In the genomic region with DNA sequence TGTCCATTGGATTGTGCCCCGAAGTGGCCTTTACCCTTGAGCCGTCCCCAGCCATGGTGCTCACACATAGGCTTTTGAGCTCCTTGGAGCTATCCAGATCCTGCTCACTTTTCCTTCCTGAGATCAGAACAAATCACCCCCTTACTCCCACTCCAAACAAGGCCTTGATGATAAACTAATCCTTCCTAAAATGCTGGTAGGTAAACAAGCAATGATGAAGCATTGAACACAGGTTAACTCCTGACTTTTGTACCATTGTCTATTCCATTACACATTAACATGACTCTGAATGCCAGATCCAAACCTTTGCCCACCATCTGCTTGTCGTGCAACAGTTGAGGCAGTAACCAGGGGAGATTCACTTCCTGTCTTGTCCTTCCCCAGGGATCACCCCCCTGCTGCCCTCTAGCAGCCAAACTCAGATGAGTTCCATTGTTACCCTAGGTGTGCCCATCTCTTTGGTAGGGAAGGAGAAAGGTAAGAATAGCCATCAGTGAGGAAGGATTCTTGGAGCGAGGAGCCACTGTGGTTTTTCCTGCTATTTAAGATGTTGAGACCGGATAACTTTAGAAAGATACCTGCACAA, we compare ENCODE assay signal across 2 cellular contexts.
TF ChIP-seq lines count a peak whose summit lies in the region.

No MANE protein-coding gene starts in this region.

TF ChIP-seq in GM12878, 131 proteins besides CTCF, POLR2A, EP300 and RAD21:
- no peak for TF ChIP-seq MEF2A (IDR thresholded peaks at IDR 0.05; ENCODE audit: insufficient read depth, low read depth, low read length)
- TF ChIP-seq, protein P1, sequence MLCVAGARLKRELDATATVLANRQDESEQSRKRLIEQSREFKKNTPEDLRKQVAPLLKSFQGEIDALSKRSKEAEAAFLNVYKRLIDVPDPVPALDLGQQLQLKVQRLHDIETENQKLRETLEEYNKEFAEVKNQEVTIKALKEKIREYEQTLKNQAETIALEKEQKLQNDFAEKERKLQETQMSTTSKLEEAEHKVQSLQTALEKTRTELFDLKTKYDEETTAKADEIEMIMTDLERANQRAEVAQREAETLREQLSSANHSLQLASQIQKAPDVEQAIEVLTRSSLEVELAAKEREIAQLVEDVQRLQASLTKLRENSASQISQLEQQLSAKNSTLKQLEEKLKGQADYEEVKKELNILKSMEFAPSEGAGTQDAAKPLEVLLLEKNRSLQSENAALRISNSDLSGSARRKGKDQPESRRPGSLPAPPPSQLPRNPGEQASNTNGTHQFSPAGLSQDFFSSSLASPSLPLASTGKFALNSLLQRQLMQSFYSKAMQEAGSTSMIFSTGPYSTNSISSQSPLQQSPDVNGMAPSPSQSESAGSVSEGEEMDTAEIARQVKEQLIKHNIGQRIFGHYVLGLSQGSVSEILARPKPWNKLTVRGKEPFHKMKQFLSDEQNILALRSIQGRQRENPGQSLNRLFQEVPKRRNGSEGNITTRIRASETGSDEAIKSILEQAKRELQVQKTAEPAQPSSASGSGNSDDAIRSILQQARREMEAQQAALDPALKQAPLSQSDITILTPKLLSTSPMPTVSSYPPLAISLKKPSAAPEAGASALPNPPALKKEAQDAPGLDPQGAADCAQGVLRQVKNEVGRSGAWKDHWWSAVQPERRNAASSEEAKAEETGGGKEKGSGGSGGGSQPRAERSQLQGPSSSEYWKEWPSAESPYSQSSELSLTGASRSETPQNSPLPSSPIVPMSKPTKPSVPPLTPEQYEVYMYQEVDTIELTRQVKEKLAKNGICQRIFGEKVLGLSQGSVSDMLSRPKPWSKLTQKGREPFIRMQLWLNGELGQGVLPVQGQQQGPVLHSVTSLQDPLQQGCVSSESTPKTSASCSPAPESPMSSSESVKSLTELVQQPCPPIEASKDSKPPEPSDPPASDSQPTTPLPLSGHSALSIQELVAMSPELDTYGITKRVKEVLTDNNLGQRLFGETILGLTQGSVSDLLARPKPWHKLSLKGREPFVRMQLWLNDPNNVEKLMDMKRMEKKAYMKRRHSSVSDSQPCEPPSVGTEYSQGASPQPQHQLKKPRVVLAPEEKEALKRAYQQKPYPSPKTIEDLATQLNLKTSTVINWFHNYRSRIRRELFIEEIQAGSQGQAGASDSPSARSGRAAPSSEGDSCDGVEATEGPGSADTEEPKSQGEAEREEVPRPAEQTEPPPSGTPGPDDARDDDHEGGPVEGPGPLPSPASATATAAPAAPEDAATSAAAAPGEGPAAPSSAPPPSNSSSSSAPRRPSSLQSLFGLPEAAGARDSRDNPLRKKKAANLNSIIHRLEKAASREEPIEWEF (IDR thresholded peaks at IDR 0.05; ENCODE audit: insufficient replicate concordance, low read depth, low read length), result no peak
- 0 out of 2 replicates have a peak, but pooled peaks have one; percentile 34 for TF ChIP-seq POLR2AphosphoS5 (IDR thresholded peaks at IDR 0.05; ENCODE audit: low read length)
- no peak for TF ChIP-seq NRF1 (conservative IDR thresholded peaks at IDR 0.05; ENCODE audit: low read depth, low read length)

TF ChIP-seq in HepG2, 621 proteins besides CTCF, POLR2A, EP300 and RAD21:
- no peak for TF ChIP-seq MED1 (CRISPR knock-in tag; IDR thresholded peaks at IDR 0.05)
- peak; percentile 30; the same call in 1 of the 2 replicates for TF ChIP-seq RCOR2 (CRISPR knock-in tag; IDR thresholded peaks at IDR 0.05)
- TF ChIP-seq TEAD3 (CRISPR knock-in tag; optimal IDR thresholded peaks at IDR 0.05; ENCODE audit: borderline replicate concordance), result peak; percentile 12
- no peak for TF ChIP-seq ZNF432 (CRISPR knock-in tag; IDR thresholded peaks at IDR 0.05; ENCODE audit: borderline replicate concordance)
- TF ChIP-seq FOXA1 (IDR thresholded peaks at IDR 0.05), result no peak
- TF ChIP-seq FOXA1 (CRISPR knock-in tag; IDR thresholded peaks at IDR 0.05), result 0 out of 2 replicates have a peak, but pooled peaks have one; percentile 33
- TF ChIP-seq SOX5 (CRISPR knock-in tag; IDR thresholded peaks at IDR 0.05; ENCODE audit: borderline replicate concordance), result peak; percentile 75
- TF ChIP-seq RBM22 (optimal IDR thresholded peaks at IDR 0.05; ENCODE audit: low read length), result peak; percentile 97
- no peak for TF ChIP-seq ZFP37 (CRISPR knock-in tag; IDR thresholded peaks at IDR 0.05; ENCODE audit: borderline replicate concordance)
- TF ChIP-seq TARDBP (CRISPR knock-in tag; IDR thresholded peaks at IDR 0.05), result no peak
- TF ChIP-seq SOX6 (IDR thresholded peaks at IDR 0.05), result no peak
- peak; percentile 41; the same call in 1 of the 2 replicates for TF ChIP-seq SOX6 (CRISPR knock-in tag; IDR thresholded peaks at IDR 0.05)
- TF ChIP-seq CREB1 (IDR thresholded peaks at IDR 0.05), result no peak
- TF ChIP-seq CREB1 (CRISPR knock-in tag; IDR thresholded peaks at IDR 0.05), result peak; percentile 51; the same call in 1 of the 2 replicates
- TF ChIP-seq MAX (IDR thresholded peaks at IDR 0.05), result peak; percentile 35; the same call in 1 of the 2 replicates
- peak; percentile 59; the same call in 1 of the 2 replicates for TF ChIP-seq FOXA3 (CRISPR knock-in tag; IDR thresholded peaks at IDR 0.05)
- TF ChIP-seq, protein P2, sequence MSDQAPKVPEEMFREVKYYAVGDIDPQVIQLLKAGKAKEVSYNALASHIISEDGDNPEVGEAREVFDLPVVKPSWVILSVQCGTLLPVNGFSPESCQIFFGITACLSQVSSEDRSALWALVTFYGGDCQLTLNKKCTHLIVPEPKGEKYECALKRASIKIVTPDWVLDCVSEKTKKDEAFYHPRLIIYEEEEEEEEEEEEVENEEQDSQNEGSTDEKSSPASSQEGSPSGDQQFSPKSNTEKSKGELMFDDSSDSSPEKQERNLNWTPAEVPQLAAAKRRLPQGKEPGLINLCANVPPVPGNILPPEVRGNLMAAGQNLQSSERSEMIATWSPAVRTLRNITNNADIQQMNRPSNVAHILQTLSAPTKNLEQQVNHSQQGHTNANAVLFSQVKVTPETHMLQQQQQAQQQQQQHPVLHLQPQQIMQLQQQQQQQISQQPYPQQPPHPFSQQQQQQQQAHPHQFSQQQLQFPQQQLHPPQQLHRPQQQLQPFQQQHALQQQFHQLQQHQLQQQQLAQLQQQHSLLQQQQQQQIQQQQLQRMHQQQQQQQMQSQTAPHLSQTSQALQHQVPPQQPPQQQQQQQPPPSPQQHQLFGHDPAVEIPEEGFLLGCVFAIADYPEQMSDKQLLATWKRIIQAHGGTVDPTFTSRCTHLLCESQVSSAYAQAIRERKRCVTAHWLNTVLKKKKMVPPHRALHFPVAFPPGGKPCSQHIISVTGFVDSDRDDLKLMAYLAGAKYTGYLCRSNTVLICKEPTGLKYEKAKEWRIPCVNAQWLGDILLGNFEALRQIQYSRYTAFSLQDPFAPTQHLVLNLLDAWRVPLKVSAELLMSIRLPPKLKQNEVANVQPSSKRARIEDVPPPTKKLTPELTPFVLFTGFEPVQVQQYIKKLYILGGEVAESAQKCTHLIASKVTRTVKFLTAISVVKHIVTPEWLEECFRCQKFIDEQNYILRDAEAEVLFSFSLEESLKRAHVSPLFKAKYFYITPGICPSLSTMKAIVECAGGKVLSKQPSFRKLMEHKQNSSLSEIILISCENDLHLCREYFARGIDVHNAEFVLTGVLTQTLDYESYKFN (CRISPR knock-in tag; conservative IDR thresholded peaks at IDR 0.05), result peak; percentile 63
- 0 out of 2 replicates have a peak, but pooled peaks have one; percentile 16 for TF ChIP-seq PPARG (CRISPR knock-in tag; conservative IDR thresholded peaks at IDR 0.05)
- TF ChIP-seq HNF1A (IDR thresholded peaks at IDR 0.05; ENCODE audit: low read depth), result 0 out of 2 replicates have a peak, but pooled peaks have one; percentile 18
- no peak for TF ChIP-seq HNF1A (CRISPR knock-in tag; IDR thresholded peaks at IDR 0.05; ENCODE audit: borderline replicate concordance)
- TF ChIP-seq POLR2AphosphoS2 (IDR thresholded peaks at IDR 0.05; ENCODE audit: low read depth, low read length), result peak; percentile 57; the same call in 1 of the 2 replicates
- no peak for TF ChIP-seq FOXP1 (IDR thresholded peaks at IDR 0.05)
- peak; percentile 17; the same call in 1 of the 2 replicates for TF ChIP-seq FOXP1 (CRISPR knock-in tag; IDR thresholded peaks at IDR 0.05)
- no peak for TF ChIP-seq ZEB1 (IDR thresholded peaks at IDR 0.05; ENCODE audit: insufficient replicate concordance, low read depth)
- no peak for TF ChIP-seq MEIS2 (CRISPR knock-in tag; IDR thresholded peaks at IDR 0.05)
- TF ChIP-seq ETV5 (CRISPR knock-in tag; IDR thresholded peaks at IDR 0.05; ENCODE audit: borderline replicate concordance), result peak; percentile 66
- TF ChIP-seq ZNF225 (CRISPR knock-in tag; IDR thresholded peaks at IDR 0.05), result no peak
- no peak for TF ChIP-seq ATF6 (CRISPR knock-in tag; conservative IDR thresholded peaks at IDR 0.05)
- no peak for TF ChIP-seq ZNF737 (CRISPR knock-in tag; IDR thresholded peaks at IDR 0.05; ENCODE audit: borderline replicate concordance)
- TF ChIP-seq IRF2 (CRISPR knock-in tag; IDR thresholded peaks at IDR 0.05), result 0 out of 2 replicates have a peak, but pooled peaks have one; percentile 14
- TF ChIP-seq SOX13 (IDR thresholded peaks at IDR 0.05), result no peak
- TF ChIP-seq SOX13 (CRISPR knock-in tag; conservative IDR thresholded peaks at IDR 0.05 in 1 of 2, IDR thresholded peaks at IDR 0.05 in 1 of 2), result peak in 1 of 2 experiments; percentile 76; a peak in 2 of 4 replicates
- TF ChIP-seq CEBPG (CRISPR knock-in tag; IDR thresholded peaks at IDR 0.05), result 0 out of 2 replicates have a peak, but pooled peaks have one; percentile 13
- 0 out of 2 replicates have a peak, but pooled peaks have one; percentile 22 for TF ChIP-seq NCOA2 (CRISPR knock-in tag; IDR thresholded peaks at IDR 0.05)
- TF ChIP-seq SALL1 (CRISPR knock-in tag; IDR thresholded peaks at IDR 0.05), result 0 out of 2 replicates have a peak, but pooled peaks have one; percentile 23
- TF ChIP-seq SAP130 (CRISPR knock-in tag; IDR thresholded peaks at IDR 0.05; ENCODE audit: low read depth), result 0 out of 2 replicates have a peak, but pooled peaks have one; percentile 24
TF ChIP-seq in HepG2: peak in this region for 21.
